8 cellular contexts compared by ENCODE assay signal in genomic region chr14:101960225-101960624, GRCh38. TPM values are rescaled to one million over a fixed set of nuclear protein-coding genes. Genes with fewer than 3 reads are reported as not detected.
DNase-seq lines count a peak whose midpoint lies in the region; ATAC-seq and TF ChIP-seq lines count a peak whose summit lies in the region.

No MANE protein-coding gene starts in this region.

- peaks cover 1 to 2% of the 10 kb centered on the region in 2 donors for H3K36me3 Mint-ChIP-seq in activated T-cell treated with anti-CD3 and anti-CD28 coated beads, Interleukin-2, amount 50 U/mL, for 72 hours (ENCODE audit: insufficient read depth in 2 of 2)
- H3K36me3 Mint-ChIP-seq in CD14-positive monocyte: no peaks in the 10 kb centered on the region

- no peak overlapping the region for H2BK120ac ChIP-seq in mesenchymal stem cell (ENCODE audit: low read depth, low read length)

- H2AFZ ChIP-seq in Karpas-422 (ENCODE audit: low read length) (peak overlapping the region; percentile 82), mesenchymal stem cell (ENCODE audit: low read depth, low read length) (no peak overlapping the region)

- H3K4me1 Mint-ChIP-seq in activated T-cell treated with anti-CD3 and anti-CD28 coated beads, Interleukin-2, amount 50 U/mL, for 72 hours (ENCODE audit: low read depth): peaks cover 23% of the 10 kb centered on the region
- H3K4me1 Mint-ChIP-seq in CD14-positive monocyte: peaks cover 11% of the 10 kb centered on the region

- H3K27ac Mint-ChIP-seq in activated T-cell treated with anti-CD3 and anti-CD28 coated beads, Interleukin-2, amount 50 U/mL, for 72 hours: no peak overlapping the region
- H3K27ac Mint-ChIP-seq in CD14-positive monocyte: peak overlapping the region in 2 of 7 donors; percentile 62 to 74

- peak; percentile 30 for DNase-seq in EH (ENCODE audit: low read depth)
- peak; percentile 88 for DNase-seq in Karpas-422
- peak; percentile 47 to 62 for DNase-seq in activated T-cell treated with anti-CD3 and anti-CD28 coated beads, Interleukin-2, amount 50 U/mL, for 72 hours
- DNase-seq in mesenchymal stem cell: peak; percentile 47
- DNase-seq in mesenteric fat pad (ENCODE audit: low spot score): no peak
- DNase-seq in CD14-positive monocyte (ENCODE audit: low spot score): no peak
- DNase-seq in NCI-H1105 treated with DMSO at 0.1 percent for 48 hours (lab: John Stamatoyannopoulos, UW): no peak

- H3K27me3 ChIP-seq in Karpas-422 (ENCODE audit: low read length): no peaks in the 10 kb centered on the region
- H3K27me3 ChIP-seq in mesenchymal stem cell (ENCODE audit: control insufficient read depth in 1 of 2, insufficient read depth in 1 of 2, low read length in 2 of 2): no peaks in the 10 kb centered on the region

- no peak overlapping the region for H2BK5ac ChIP-seq in mesenchymal stem cell (ENCODE audit: low read depth, low read length, poor library complexity, severe bottlenecking)

- H3K4ac ChIP-seq in mesenchymal stem cell (ENCODE audit: low read depth in 1 of 2, low read length in 2 of 2): no peak overlapping the region

- peak overlapping the region in 1 of 2 experiments; percentile 17 for H2BK12ac ChIP-seq in mesenchymal stem cell (ENCODE audit: low read length in 2 of 2)

- H3K4me3 Mint-ChIP-seq in activated T-cell treated with anti-CD3 and anti-CD28 coated beads, Interleukin-2, amount 50 U/mL, for 72 hours: no peak overlapping the region
- H3K4me3 Mint-ChIP-seq in CD14-positive monocyte: no peak overlapping the region

- no peak overlapping the region for H3K23ac ChIP-seq in mesenchymal stem cell (ENCODE audit: low read length in 2 of 2)

- TF ChIP-seq CTCF in CD14-positive monocyte (IDR thresholded peaks at IDR 0.05): no peak

- peak overlapping the region; percentile 6; the same call in 1 of the 2 replicates for H3K4me3 ChIP-seq in Karpas-422 (ENCODE audit: low read length)
- no peak overlapping the region for H3K4me3 ChIP-seq in mesenchymal stem cell (ENCODE audit: insufficient read depth in 1 of 2, low read depth in 1 of 2, low read length in 2 of 2)

- H3K4me1 ChIP-seq in Karpas-422 (ENCODE audit: low read length) (peaks cover 24% of the 10 kb centered on the region), mesenchymal stem cell (ENCODE audit: control insufficient read depth, insufficient read depth, low read depth, low read length) (peaks cover 17% of the 10 kb centered on the region)

- no peaks in the 10 kb centered on the region for H3K9me3 Mint-ChIP-seq in activated T-cell treated with anti-CD3 and anti-CD28 coated beads, Interleukin-2, amount 50 U/mL, for 72 hours
- peaks cover 0 to 2% (median 0%) of the 10 kb centered on the region in 7 donors for H3K9me3 Mint-ChIP-seq in CD14-positive monocyte

- no peak overlapping the region for H3K18ac ChIP-seq in mesenchymal stem cell (ENCODE audit: low read depth in 1 of 2, low read length in 2 of 2)

- H3K4me2 ChIP-seq in Karpas-422 (ENCODE audit: low read depth, low read length, poor library complexity, severe bottlenecking) (peak overlapping the region; percentile 38), mesenchymal stem cell (ENCODE audit: low read length, poor library complexity, severe bottlenecking) (no peak overlapping the region)

- H3K9me3 ChIP-seq in Karpas-422 (ENCODE audit: low read length): no peaks in the 10 kb centered on the region
- no peaks in the 10 kb centered on the region for H3K9me3 ChIP-seq in mesenchymal stem cell (ENCODE audit: control insufficient read depth, low read length)

- intact Hi-C loops in CD14-positive monocyte (cut with micrococcal nuclease): loop anchor here in 1 of 2 donors (2.0 to 10.0 kb wide), 4 partner anchors 21 to 355 kb away; partner anchors contain the start of gene ZNF839

- no peaks in the 10 kb centered on the region for H3K9me2 ChIP-seq in Karpas-422 (replicated peaks; ENCODE audit: insufficient read depth, low read length)

- H3K36me3 ChIP-seq in Karpas-422 (ENCODE audit: insufficient read depth, low read length) (no peaks in the 10 kb centered on the region), mesenchymal stem cell (ENCODE audit: control insufficient read depth in 1 of 2, insufficient read depth in 2 of 2, low read depth in 1 of 2, low read length in 2 of 2) (peaks cover 0 to 2% of the 10 kb centered on the region in 2 experiments)

- H3K9ac ChIP-seq in Karpas-422 (ENCODE audit: low read length) (peak overlapping the region; percentile 35), mesenchymal stem cell (ENCODE audit: low read length) (peak overlapping the region; percentile 14)

- no peak overlapping the region for H4K91ac ChIP-seq in mesenchymal stem cell (ENCODE audit: low read length)

- ATAC-seq in activated T-cell treated with anti-CD3 and anti-CD28 coated beads, Interleukin-2, amount 50 U/mL, for 72 hours (replicated peaks in 1 of 2): no peak
- no peak for ATAC-seq in GM18858 (IDR thresholded peaks at IDR 0.05; ENCODE audit: unreplicated experiment)

- H4K20me1 ChIP-seq in Karpas-422 (ENCODE audit: insufficient read depth, low read depth, low read length): peaks cover under 1% of the 10 kb centered on the region; the same call in 1 of the 2 replicates

- H3K14ac ChIP-seq in mesenchymal stem cell (ENCODE audit: low read length in 2 of 2): no peak overlapping the region

- H3K27ac ChIP-seq in Karpas-422 (ENCODE audit: low read length) (no peak overlapping the region), mesenchymal stem cell (ENCODE audit: low read length, poor library complexity, severe bottlenecking) (no peak overlapping the region)

- H2BK15ac ChIP-seq in mesenchymal stem cell (ENCODE audit: low read depth, poor library complexity, severe bottlenecking): no peak overlapping the region

- peaks cover 9% of the 10 kb centered on the region for H3K79me1 ChIP-seq in mesenchymal stem cell (replicated peaks; ENCODE audit: low read length, poor library complexity, severe bottlenecking)

- no peak overlapping the region for H2AK5ac ChIP-seq in mesenchymal stem cell (ENCODE audit: low read length, severe bottlenecking)

- no peaks in the 10 kb centered on the region for H3K27me3 Mint-ChIP-seq in activated T-cell treated with anti-CD3 and anti-CD28 coated beads, Interleukin-2, amount 50 U/mL, for 72 hours (ENCODE audit: low read depth)
- H3K27me3 Mint-ChIP-seq in CD14-positive monocyte (ENCODE audit: low read depth in 3 of 3): peaks cover 2 to 5% (median 3%) of the 10 kb centered on the region in 3 donors

- no peak overlapping the region for H4K8ac ChIP-seq in mesenchymal stem cell (ENCODE audit: low read length)

- 65% methylated on average over 12 of the region's 13 CpGs for WGBS in mesenchymal stem cell

- peaks cover 9% of the 10 kb centered on the region for H3K79me2 ChIP-seq in Karpas-422 (ENCODE audit: low read length)

RNA-seq across cellular contexts. Expression of gene DYNC1H1, which starts 4.1 kb away (rescaled TPM):
- 240 and 340 TPM in 2 replicates for total RNA-seq in Karpas-422 (2014; rRNA removed; shearing (Covaris generic); ENCODE audit: low replicate concordance)
- 100 to 1,000 TPM; 300 to 335 TPM for total RNA-seq in activated T-cell treated with anti-CD3 and anti-CD28 coated beads, Interleukin-2, amount 50 U/mL, for 72 hours
- polyA plus RNA-seq in mesenchymal stem cell (2013, experiment 1 of 2): 97.7 TPM
- 90.8 TPM for polyA plus RNA-seq in mesenchymal stem cell (2013, experiment 2 of 2)
- total RNA-seq in mesenteric fat pad: 473 TPM
- polyA plus RNA-seq in CD14-positive monocyte: 10 to 100 TPM; 14.7 to 23.6 TPM

Comparison
In these comparisons a context has a peak if more than half of its experiments do, and no peak if none do; other contexts are left out.
1. DNase-seq: peak in EH (single experiment), Karpas-422 (single experiment), activated T-cell treated with anti-CD3 and anti-CD28 coated beads, Interleukin-2, amount 50 U/mL, for 72 hours (2 of 2) and mesenchymal stem cell (single experiment); none in mesenteric fat pad (single experiment), CD14-positive monocyte (single experiment) and NCI-H1105 treated with DMSO at 0.1 percent for 48 hours (single experiment).